In genomic region chr18:59459352-59460059, GRCh38 we compare ENCODE assay signal across 9 cellular contexts.
A peak's percentile ranks its signal among the peaks of the same experiment; 100 is the strongest.
DNase-seq lines count a peak whose midpoint lies in the region; ATAC-seq and FAIRE-seq lines count a peak whose summit lies in the region.
"Had no signal": no experiment of that assay in that cellular context is flagged by ENCODE, and none has a peak within 500 bp of the region (broad histone marks: within the 10 kb centered on the region; RNA-seq: fewer than 3 reads in every experiment).

No MANE protein-coding gene starts in this region.

- no peaks in the 10 kb centered on the region for H3K36me3 Mint-ChIP-seq in naive B cell
- H3K36me3 Mint-ChIP-seq: activated naive CD8-positive, alpha-beta T cell treated with anti-CD3 and anti-CD28 coated beads, Interleukin-2, amount 10 ng/mL, durations not matched to agents 7 days and 5 days had no signal

- in situ Hi-C loops in ACHN (cut with HindIII; ENCODE audit: low pct_ligation_motif_present, low pct_unique_long_range_greater_than_20kb, low sequenced_read_pairs): no loop called here

- H3K27ac ChIP-seq in small intestine (ENCODE audit: low read depth in 1 of 2, low read length in 1 of 2): no peak overlapping the region

- H3K4me1 ChIP-seq in small intestine (ENCODE audit: control insufficient read depth in 2 of 2, insufficient read depth in 1 of 2, low read depth in 1 of 2, low read length in 1 of 2): no peaks in the 10 kb centered on the region

- no peaks in the 10 kb centered on the region for H3K9me3 Mint-ChIP-seq in naive B cell
- H3K9me3 Mint-ChIP-seq: activated naive CD8-positive, alpha-beta T cell treated with anti-CD3 and anti-CD28 coated beads, Interleukin-2, amount 10 ng/mL, durations not matched to agents 7 days and 5 days had no signal

- H3K4me3 Mint-ChIP-seq in naive B cell: no peak overlapping the region
- H3K4me3 Mint-ChIP-seq: activated naive CD8-positive, alpha-beta T cell treated with anti-CD3 and anti-CD28 coated beads, Interleukin-2, amount 10 ng/mL, durations not matched to agents 7 days and 5 days had no signal

- no peaks in the 10 kb centered on the region for H3K4me1 Mint-ChIP-seq in naive B cell
- H3K4me1 Mint-ChIP-seq: activated naive CD8-positive, alpha-beta T cell treated with anti-CD3 and anti-CD28 coated beads, Interleukin-2, amount 10 ng/mL, durations not matched to agents 7 days and 5 days had no signal

- no peak overlapping the region for H3K4me3 ChIP-seq in small intestine (ENCODE audit: low read depth in 1 of 2, low read length in 2 of 2)

- H3K27me3 ChIP-seq in small intestine (ENCODE audit: control insufficient read depth in 2 of 2, insufficient read depth in 2 of 2, low read length in 2 of 2): no peaks in the 10 kb centered on the region

- no peaks in the 10 kb centered on the region for H3K36me3 ChIP-seq in small intestine (ENCODE audit: control insufficient read depth in 2 of 2, insufficient read depth in 2 of 2, low read length in 2 of 2)

- H3K27ac Mint-ChIP-seq in naive B cell: peak overlapping the region in 1 of 6 donors; percentile 21
- H3K27ac Mint-ChIP-seq: activated naive CD8-positive, alpha-beta T cell treated with anti-CD3 and anti-CD28 coated beads, Interleukin-2, amount 10 ng/mL, durations not matched to agents 7 days and 5 days had no signal

- no peak for FAIRE-seq in small intestine (lab: Jason Lieb, UNC)

- no peaks in the 10 kb centered on the region for H3K9me3 ChIP-seq in small intestine (ENCODE audit: control insufficient read depth, low read depth)

- peaks cover 7 to 19% (median 16%) of the 10 kb centered on the region in 3 donors for H3K27me3 Mint-ChIP-seq in naive B cell

- ATAC-seq in GM19395 (IDR thresholded peaks at IDR 0.05; ENCODE audit: unreplicated experiment) (peak; percentile 65), naive B cell (ENCODE audit: low read depth in 2 of 2) (no peak)

- DNase-seq in ACHN (peak; percentile 24), NCI-H748 treated with DMSO at 0.1 percent for 48 hours (lab: John Stamatoyannopoulos, UW) (peak; percentile 90), dedifferentiated amniotic fluid mesenchymal stem cell (ENCODE audit: extremely low spot score) (peak; percentile 76), naive B cell (peak; percentile 9), small intestine (no peak)
- no peak for DNase-seq in stimulated activated CD4-positive, alpha-beta T cell treated with anti-CD3 and anti-CD28 coated beads, Interleukin-2, amount 100 ng/mL, for 24 hours
- no peak for DNase-seq in stimulated activated CD4-positive, alpha-beta T cell treated with anti-CD3 and anti-CD28 coated beads, Interleukin-1b, Interleukin-23, amount 100 ng/mL, for 48 hours
- DNase-seq: activated naive CD8-positive, alpha-beta T cell treated with anti-CD3 and anti-CD28 coated beads, Interleukin-2, amount 10 ng/mL, durations not matched to agents 7 days and 5 days had no signal

- WGBS in small intestine, 3 donors: 5 to 20% (median 10%) methylated on average over 8 of the region's 8 CpGs

Comparison
In these comparisons a context has a peak if more than half of its experiments do, and no peak if none do; other contexts are left out.
1. DNase-seq: peak in ACHN (single experiment), NCI-H748 treated with DMSO at 0.1 percent for 48 hours (single experiment), dedifferentiated amniotic fluid mesenchymal stem cell (single experiment) and naive B cell (single experiment); none in small intestine (single experiment), stimulated activated CD4-positive, alpha-beta T cell treated with anti-CD3 and anti-CD28 coated beads, Interleukin-2, amount 100 ng/mL, for 24 hours (0 of 2) and stimulated activated CD4-positive, alpha-beta T cell treated with anti-CD3 and anti-CD28 coated beads, Interleukin-1b, Interleukin-23, amount 100 ng/mL, for 48 hours (single experiment).